In genomic region chr4:8268901-8269534, GRCh38 we compare ENCODE assay signal across 15 cellular contexts. TPM values are rescaled to one million over a fixed set of nuclear protein-coding genes. Genes with fewer than 3 reads are reported as not detected.
DNase-seq lines count a peak whose midpoint lies in the region; ATAC-seq and TF ChIP-seq lines count a peak whose summit lies in the region.
"Had no signal": no experiment of that assay in that cellular context is flagged by ENCODE, and none has a peak within 500 bp of the region (broad histone marks: within the 10 kb centered on the region; RNA-seq: fewer than 3 reads in every experiment).

No MANE protein-coding gene starts in this region.

- H3K27ac Mint-ChIP-seq in CD8-positive, alpha-beta memory T cell = no peak overlapping the region

- H3K4me1 Mint-ChIP-seq in CD8-positive, alpha-beta memory T cell = no peaks in the 10 kb centered on the region

- H3K9me3 ChIP-seq in BLaER1 = no peaks in the 10 kb centered on the region
- no peaks in the 10 kb centered on the region for H3K9me3 ChIP-seq in NT2/D1 (ENCODE audit: insufficient read depth, low read length)
- no peaks in the 10 kb centered on the region for H3K9me3 ChIP-seq in iPS-20b (ENCODE audit: insufficient read depth, low read depth, low read length)
- no peaks in the 10 kb centered on the region for H3K9me3 ChIP-seq in gastrocnemius medialis
- H3K9me3 ChIP-seq in CD8-positive, alpha-beta memory T cell (ENCODE audit: low read length) = no peaks in the 10 kb centered on the region
- no peaks in the 10 kb centered on the region for H3K9me3 ChIP-seq in HAP-1
- H3K9me3 ChIP-seq: ascending aorta, prostate gland had no signal

- in situ Hi-C loops in gastrocnemius medialis (cut with MboI; ENCODE audit: low sequenced_read_pairs in 4 of 4) = no loop called here
- in situ Hi-C loops in HAP-1 (cut with MboI; ENCODE audit: low sequenced_read_pairs) = no loop called here

- peaks cover 77% of the 10 kb centered on the region for H3K4me1 ChIP-seq in BLaER1
- peaks cover 15% of the 10 kb centered on the region for H3K4me1 ChIP-seq in NT2/D1 (ENCODE audit: insufficient read depth, insufficient read length)
- no peaks in the 10 kb centered on the region for H3K4me1 ChIP-seq in iPS-20b (ENCODE audit: insufficient read depth, low read length)
- peaks cover 0 to 10% of the 10 kb centered on the region in 2 donors for H3K4me1 ChIP-seq in gastrocnemius medialis
- H3K4me1 ChIP-seq in CD8-positive, alpha-beta memory T cell (ENCODE audit: insufficient read depth, low read length) = no peaks in the 10 kb centered on the region
- peaks cover 6% of the 10 kb centered on the region for H3K4me1 ChIP-seq in HAP-1
- H3K4me1 ChIP-seq: prostate gland had no signal

- H3K4me2 ChIP-seq in BLaER1 = peak overlapping the region; percentile 97

- no peak for TF ChIP-seq CTCF in gastrocnemius medialis (IDR thresholded peaks at IDR 0.05 in 4 of 5, conservative IDR thresholded peaks at IDR 0.05 in 1 of 5)

- no peaks in the 10 kb centered on the region for H3K9me3 Mint-ChIP-seq in CD8-positive, alpha-beta memory T cell

- H3K27ac ChIP-seq in BLaER1 = peak overlapping the region; percentile 97
- H3K27ac ChIP-seq in iPS-20b (ENCODE audit: low read length) = no peak overlapping the region
- peak overlapping the region in 3 of 4 donors; percentile 19 to 61 (median 35) for H3K27ac ChIP-seq in gastrocnemius medialis
- H3K27ac ChIP-seq in CD8-positive, alpha-beta memory T cell (ENCODE audit: low read depth, low read length) = no peak overlapping the region

- H3K9ac ChIP-seq in BLaER1 (peak overlapping the region; percentile 98), NT2/D1 (ENCODE audit: insufficient read length, low read depth) (peak overlapping the region; percentile 73), iPS-20b (ENCODE audit: low read depth, low read length) (no peak overlapping the region)

- H3K4me3 Mint-ChIP-seq in CD8-positive, alpha-beta memory T cell = no peak overlapping the region

- peaks cover 25% of the 10 kb centered on the region for H3K36me3 ChIP-seq in BLaER1
- no peaks in the 10 kb centered on the region for H3K36me3 ChIP-seq in NT2/D1 (ENCODE audit: insufficient read depth, insufficient read length, low read length)
- H3K36me3 ChIP-seq in iPS-20b (ENCODE audit: insufficient read depth, low read depth, low read length) = no peaks in the 10 kb centered on the region
- H3K36me3 ChIP-seq in gastrocnemius medialis = no peaks in the 10 kb centered on the region
- no peaks in the 10 kb centered on the region for H3K36me3 ChIP-seq in CD8-positive, alpha-beta memory T cell (ENCODE audit: insufficient read depth, low read length)
- H3K36me3 ChIP-seq in HAP-1 (replicated peaks) = no peaks in the 10 kb centered on the region
- H3K36me3 ChIP-seq: ascending aorta, prostate gland had no signal

- H3K36me3 Mint-ChIP-seq in CD8-positive, alpha-beta memory T cell = no peaks in the 10 kb centered on the region

- H3K4me3 ChIP-seq in BLaER1 (peak overlapping the region; percentile 97), NT2/D1 (ENCODE audit: insufficient read length, low read depth) (peak overlapping the region; percentile 9), iPS-20b (ENCODE audit: low read length) (peak overlapping the region; percentile 7; the same call in 1 of the 2 replicates), gastrocnemius medialis (peak overlapping the region in 2 of 4 donors; percentile 49 to 51), HAP-1 (no peak overlapping the region)
- no peak overlapping the region for H3K4me3 ChIP-seq in CD8-positive, alpha-beta memory T cell (ENCODE audit: low read length)

- POLR2A ChIA-PET in CD8-positive, alpha-beta memory T cell (lab: Charles Lee) = interaction anchor here (0.6 kb wide), 1 partner anchor 20 kb away, joined by 3 read pairs; no protein-coding TSS in a partner anchor

- peaks cover 41% of the 10 kb centered on the region for H4K20me1 ChIP-seq in BLaER1

- TF ChIP-seq POLR2A in gastrocnemius medialis (IDR thresholded peaks at IDR 0.05) = no peak

- no peak for DNase-seq in NT2/D1 (ENCODE audit: low read depth, low spot score)
- DNase-seq in gastrocnemius medialis = no peak
- DNase-seq in CD8-positive, alpha-beta memory T cell = no peak
- no peak for DNase-seq in NCI-H2171 (lab: John Stamatoyannopoulos, UW)
- no peak for DNase-seq in HAP-1 (ENCODE audit: low spot score in 2 of 2)
- DNase-seq in occipital lobe (lab: John Stamatoyannopoulos, UW) = no peak
- DNase-seq: DMS153; NCI-H1694 treated with DMSO at 0.1 percent for 48 hours; NCI-H510A; stimulated activated CD4-positive, alpha-beta T cell treated with anti-CD3 and anti-CD28 coated beads, Interleukin-2, amount 100 ng/mL, for 48 hours had no signal

- H3K27me3 ChIP-seq in BLaER1 = peaks cover 4% of the 10 kb centered on the region; the same call in 1 of the 2 replicates
- H3K27me3 ChIP-seq in NT2/D1 (ENCODE audit: insufficient read depth, insufficient read length) = peaks cover 35% of the 10 kb centered on the region
- peaks cover 36% of the 10 kb centered on the region for H3K27me3 ChIP-seq in iPS-20b (ENCODE audit: insufficient read depth, low read length)
- no peaks in the 10 kb centered on the region for H3K27me3 ChIP-seq in gastrocnemius medialis
- no peaks in the 10 kb centered on the region for H3K27me3 ChIP-seq in CD8-positive, alpha-beta memory T cell (ENCODE audit: insufficient read depth, low read length, poor library complexity, severe bottlenecking)
- H3K27me3 ChIP-seq in HAP-1 (ENCODE audit: low read depth) = no peaks in the 10 kb centered on the region
- H3K27me3 ChIP-seq: ascending aorta had no signal

- peaks cover 10 to 41% of the 10 kb centered on the region in 2 donors for H3K27me3 Mint-ChIP-seq in CD8-positive, alpha-beta memory T cell

- CTCF ChIA-PET in CD8-positive, alpha-beta memory T cell (lab: Charles Lee) = no interaction called here

- intact Hi-C loops in gastrocnemius medialis (cut with DNase I; ENCODE audit: low total_unique reads) = no loop called here

- ATAC-seq in gastrocnemius medialis = no peak

RNA-seq across cellular contexts. Expression of gene HTRA3, which starts 0.5 kb away (rescaled TPM):
- total RNA-seq in gastrocnemius medialis (10 to 100 TPM in 3 of 4 donors, 1 to 10 TPM in 1; 8.4 to 22.2 (median 16.0) TPM), occipital lobe (1.2 TPM)
- not detected for total RNA-seq in CD8-positive, alpha-beta memory T cell
- not detected for polyA plus RNA-seq in CD8-positive, alpha-beta memory T cell
- total RNA-seq: mononuclear cell had no signal

Comparison
In these comparisons a context has a peak if more than half of its experiments do, and no peak if none do; other contexts are left out.
1. H3K27ac ChIP-seq: peak in BLaER1 (single experiment) and gastrocnemius medialis (3 of 4); none in iPS-20b (single experiment) and CD8-positive, alpha-beta memory T cell (single experiment).
2. H3K4me3 ChIP-seq: peak in BLaER1 (single experiment), NT2/D1 (single experiment) and iPS-20b (single experiment); none in CD8-positive, alpha-beta memory T cell (single experiment) and HAP-1 (single experiment).